ENCODE assay signal across 7 cellular contexts in the genomic region with DNA sequence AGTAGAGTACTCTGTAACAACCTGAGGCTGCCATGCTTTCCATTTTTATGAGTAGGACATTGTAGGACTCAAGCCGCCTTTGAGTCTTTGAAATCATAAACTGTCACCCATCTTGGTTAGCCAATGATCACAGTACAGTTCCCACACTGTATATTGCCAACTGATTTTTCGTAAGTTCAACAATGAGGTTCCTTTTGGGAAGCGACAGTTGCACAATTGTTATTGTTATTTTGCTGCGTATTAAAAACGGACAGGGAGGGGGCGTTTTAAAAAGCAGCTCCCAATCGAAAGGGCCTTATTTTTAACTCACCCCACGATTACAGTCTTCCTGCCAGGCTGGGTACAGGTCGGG. TPM values are rescaled to one million over a fixed set of nuclear protein-coding genes. Genes with fewer than 3 reads are reported as not detected.
DNase-seq lines count a peak whose midpoint lies in the region; ATAC-seq and TF ChIP-seq lines count a peak whose summit lies in the region.

No MANE protein-coding gene starts in this region.

- H3K27ac ChIP-seq in esophagus (ENCODE audit: low read depth in 2 of 2, low read length in 1 of 2) = peak overlapping the region; percentile 85 to 86

- no peaks in the 10 kb centered on the region for H3K9me3 Mint-ChIP-seq in neural crest cell

- H3K9me3 ChIP-seq in esophagus (ENCODE audit: control insufficient read depth in 2 of 2, insufficient read depth in 1 of 2, low read depth in 1 of 2, low read length in 1 of 2) = no peaks in the 10 kb centered on the region

- WGBS in esophagus, 2 donors = 4 to 7% methylated on average over 9 of the region's 9 CpGs

- H3K27me3 ChIP-seq in esophagus (ENCODE audit: control insufficient read depth in 1 of 2, insufficient read depth in 2 of 2, low read length in 2 of 2) = no peaks in the 10 kb centered on the region

- H3K4me3 ChIP-seq in esophagus (ENCODE audit: low read depth in 1 of 2, low read length in 2 of 2) = peak overlapping the region; percentile 51 to 75

- H3K27me3 Mint-ChIP-seq in neural crest cell (ENCODE audit: low read depth) = peaks cover 49% of the 10 kb centered on the region

- no peaks in the 10 kb centered on the region for H3K36me3 ChIP-seq in esophagus (ENCODE audit: control insufficient read depth in 2 of 2, insufficient read depth in 2 of 2, low read length in 1 of 2)

- DNase-seq in RKO (ENCODE audit: low spot score) (peak; percentile 6), neural crest cell (ENCODE audit: low read depth, low spot score) (no peak), LoVo (ENCODE audit: low spot score) (no peak)

- H3K27ac Mint-ChIP-seq in neural crest cell (ENCODE audit: unreplicated experiment) = no peak overlapping the region

- H3K4me1 ChIP-seq in esophagus (ENCODE audit: control insufficient read depth in 2 of 2, insufficient read depth in 2 of 2, low read length in 1 of 2) = peaks cover 0 to 2% of the 10 kb centered on the region in 2 donors

- H3K4me1 Mint-ChIP-seq in neural crest cell = peaks cover 16% of the 10 kb centered on the region

- peak overlapping the region; percentile 95 for H3K4me3 Mint-ChIP-seq in neural crest cell

- no peaks in the 10 kb centered on the region for H3K36me3 Mint-ChIP-seq in neural crest cell (ENCODE audit: low read depth)

- peak; percentile 2 for ATAC-seq in GM21447 (IDR thresholded peaks at IDR 0.05; ENCODE audit: unreplicated experiment)
- no peak for ATAC-seq in HG03460 (IDR thresholded peaks at IDR 0.05; ENCODE audit: unreplicated experiment)
- no peak for ATAC-seq in GM18870 (IDR thresholded peaks at IDR 0.05; ENCODE audit: unreplicated experiment)

- TF ChIP-seq CTCF in neural crest cell (conservative IDR thresholded peaks at IDR 0.05) = no peak

RNA-seq across cellular contexts. Expression of gene SLC46A3, which starts 0.6 kb away (rescaled TPM):
- polyA plus RNA-seq in esophagus = 1 to 10 TPM in 1 of 2 donors, under 1 TPM in 1; 0.96 to 2.7 TPM
- total RNA-seq in neural crest cell = 0.75 and 0.82 TPM in 2 replicates

RNA-seq across cellular contexts. Expression of gene POMP, which starts 59.2 kb away (rescaled TPM):
- polyA plus RNA-seq in esophagus = 10 to 100 TPM; 46.0 to 65.2 TPM
- 71.8 and 75.2 TPM in 2 replicates for total RNA-seq in neural crest cell
